ENCODE assay signal across 9 cellular contexts in genomic region chr1:207365063-207365462, GRCh38.
"Had no signal": no experiment of that assay in that cellular context is flagged by ENCODE, and none has a peak within 500 bp of the region (broad histone marks: within the 10 kb centered on the region; RNA-seq: fewer than 3 reads in every experiment).

No MANE protein-coding gene starts in this region.

- H3K4me1 ChIP-seq: HAP-1 had no signal

- ATAC-seq: HCT116, HepG2 had no signal

- H2AFZ ChIP-seq: GM23248 had no signal

- FAIRE-seq: HepG2 had no signal

- H3K27ac ChIP-seq: GM23248, HL-60 had no signal

- H3K9ac ChIP-seq: GM23248 had no signal

- H3K4me3 ChIP-seq: GM23248, HAP-1 had no signal

- H3K9me3 ChIP-seq: HAP-1 had no signal

- DNase-seq: GM23248, GOT3, H7, HFFc6, KG1 had no signal
